26 cellular contexts compared by ENCODE assay signal in genomic region chr7:149853157-149853556, GRCh38.
"Had no signal": no experiment of that assay in that cellular context is flagged by ENCODE, and none has a peak within 500 bp of the region (broad histone marks: within the 10 kb centered on the region; RNA-seq: fewer than 3 reads in every experiment).

No MANE protein-coding gene starts in this region.

- DNase-seq: activated CD4-positive, alpha-beta T cell treated with anti-CD3 and anti-CD28 coated beads for 4 hours; activated CD4-positive, alpha-beta T cell treated with anti-CD3 and anti-CD28 coated beads, Interleukin-2, amount 50 U/mL, for 48 hours; activated CD4-positive, CD25-positive, alpha-beta regulatory T cell; activated CD8-positive, alpha-beta memory T cell treated with anti-CD3 and anti-CD28 coated beads, Interleukin-2, amount 50 U/mL, for 48 hours; activated naive CD4-positive, alpha-beta T cell treated with Interleukin-2 at 50 U/mL for 16 hours; activated naive CD8-positive, alpha-beta T cell treated with anti-CD3 and anti-CD28 coated beads for 36 hours; activated T-cell treated with anti-CD3 and anti-CD28 coated beads, Interleukin-2, amount 50 U/mL, for 4 hours; body of pancreas; foreskin fibroblast; heart right ventricle; kidney; lower lobe of right lung; mesendoderm; naive thymus-derived CD8-positive, alpha-beta T cell; retina; sigmoid colon; stimulated activated CD4-positive, alpha-beta T cell treated with anti-CD3 and anti-CD28 coated beads, Interleukin-2, amount 100 ng/mL, for 48 hours; stimulated activated CD8-positive, alpha-beta memory T cell treated with anti-CD3 and anti-CD28 coated beads, Interleukin-4, amount 100 ng/mL, for 48 hours; stimulated activated naive B cell treated with anti-CD40 and anti-IgM and Interleukin-4, amounts not matched to agents 10 μg/mL and 1 μg/mL and 100 μg/mL, for 72 hours; transverse colon had no signal

- H3K27ac Mint-ChIP-seq: activated naive CD8-positive, alpha-beta T cell treated with anti-CD3 and anti-CD28 coated beads for 36 hours; activated T-helper 2 cell treated with anti-CD3 and anti-CD28 coated beads, Interferon-gamma antibody, Interleukin-2, Interleukin-4, amounts not matched to agents 10 μg/mL and 5 μg/mL and 100 μg/mL, durations not matched to agents 14 hours and 24 hours and 36 hours; progenitor cell of endocrine pancreas had no signal

- H3K27me3 Mint-ChIP-seq: activated naive CD8-positive, alpha-beta T cell treated with anti-CD3 and anti-CD28 coated beads for 36 hours; naive thymus-derived CD8-positive, alpha-beta T cell; progenitor cell of endocrine pancreas; stimulated activated naive B cell treated with anti-CD40 and anti-IgM and Interleukin-4, amounts not matched to agents 10 μg/mL and 1 μg/mL and 100 μg/mL, for 72 hours had no signal

- ATAC-seq: activated T-cell treated with anti-CD3 and anti-CD28 coated beads, Interleukin-2, amount 50 U/mL, for 4 hours; body of pancreas; heart right ventricle; left lobe of liver; lower lobe of right lung; naive thymus-derived CD8-positive, alpha-beta T cell; stimulated activated naive B cell treated with anti-CD40 and anti-IgM and Interleukin-4, amounts not matched to agents 10 μg/mL and 1 μg/mL and 100 μg/mL, for 72 hours had no signal

- H3K27me3 ChIP-seq: body of pancreas, cardiac muscle cell, heart right ventricle, sigmoid colon, transverse colon, vagina had no signal

- H3K4me3 Mint-ChIP-seq: activated naive CD8-positive, alpha-beta T cell treated with anti-CD3 and anti-CD28 coated beads for 36 hours; activated T-cell treated with anti-CD3 and anti-CD28 coated beads, Interleukin-2, amount 50 U/mL, for 4 hours; naive thymus-derived CD8-positive, alpha-beta T cell; stimulated activated naive B cell treated with anti-CD40 and anti-IgM and Interleukin-4, amounts not matched to agents 10 μg/mL and 1 μg/mL and 100 μg/mL, for 72 hours had no signal

- H3K27ac ChIP-seq: body of pancreas, heart right ventricle, lower lobe of right lung, sigmoid colon, transverse colon, vagina had no signal

- H3K9me3 Mint-ChIP-seq: activated naive CD8-positive, alpha-beta T cell treated with anti-CD3 and anti-CD28 coated beads for 36 hours; activated T-cell treated with anti-CD3 and anti-CD28 coated beads, Interleukin-2, amount 50 U/mL, for 4 hours; activated T-helper 2 cell treated with anti-CD3 and anti-CD28 coated beads, Interferon-gamma antibody, Interleukin-2, Interleukin-4, amounts not matched to agents 10 μg/mL and 5 μg/mL and 100 μg/mL, durations not matched to agents 14 hours and 24 hours and 36 hours; naive thymus-derived CD8-positive, alpha-beta T cell; stimulated activated naive B cell treated with anti-CD40 and anti-IgM and Interleukin-4, amounts not matched to agents 10 μg/mL and 1 μg/mL and 100 μg/mL, for 72 hours had no signal

- H3K4me3 ChIP-seq: body of pancreas, cardiac muscle cell, heart right ventricle, lower lobe of right lung, sigmoid colon, transverse colon, vagina had no signal

- H3K9me3 ChIP-seq: body of pancreas, heart right ventricle, lower lobe of right lung, sigmoid colon, transverse colon, vagina had no signal

- H3K4me1 Mint-ChIP-seq: stimulated activated naive B cell treated with anti-CD40 and anti-IgM and Interleukin-4, amounts not matched to agents 10 μg/mL and 1 μg/mL and 100 μg/mL, for 72 hours had no signal

- H3K36me3 ChIP-seq: transverse colon had no signal

- FAIRE-seq: endometrium, kidney had no signal
